ENCODE assay signal across 8 cellular contexts in the genomic region with DNA sequence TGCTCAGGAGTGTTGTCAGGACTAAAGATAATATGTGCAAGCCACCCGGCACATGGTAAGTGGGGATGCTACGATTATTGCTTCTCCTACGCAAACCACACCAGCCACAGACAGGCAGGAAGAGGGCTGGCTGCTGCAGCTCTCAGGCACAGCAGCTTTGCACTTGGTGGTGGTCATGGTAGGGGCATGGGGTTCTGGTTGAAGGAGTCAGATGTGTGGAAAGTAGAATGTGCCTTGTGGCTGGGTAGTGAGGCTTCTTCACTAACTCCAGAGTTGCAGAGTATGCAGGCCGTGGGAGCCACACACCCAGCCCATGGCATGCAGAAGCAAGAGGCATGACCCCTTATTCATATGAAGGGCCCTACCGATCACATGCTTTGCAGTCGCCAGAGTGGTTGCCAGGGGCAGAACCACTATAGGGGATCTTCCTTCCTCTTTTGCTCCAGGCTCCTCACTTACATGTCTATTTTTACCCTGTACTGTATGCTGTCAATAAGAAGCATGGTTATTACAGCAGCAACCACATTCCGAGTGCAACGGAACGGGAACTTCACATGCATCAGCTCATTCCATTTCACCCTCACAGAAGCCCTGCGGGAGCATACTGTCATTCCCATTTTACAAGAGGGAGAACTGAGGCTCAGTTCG.
DNase-seq lines count a peak whose midpoint lies in the region; ATAC-seq lines count a peak whose summit lies in the region.

No MANE protein-coding gene starts in this region.

- DNase-seq in SKM-1 treated with dmso at 0.1 percent for 144 hours (lab: John Stamatoyannopoulos, UW; ENCODE audit: unreplicated experiment) (peak; percentile 95), NCI-H345 (lab: John Stamatoyannopoulos, UW) (no peak), midbrain (lab: John Stamatoyannopoulos, UW) (no peak), putamen (ENCODE audit: low spot score) (no peak)
- DNase-seq in activated naive CD4-positive, alpha-beta T cell treated with Interleukin-2 at 50 U/mL for 16 hours, result peak; percentile 72
- peak; percentile 80 for DNase-seq in stimulated activated CD4-positive, alpha-beta T cell treated with anti-CD3 and anti-CD28 coated beads, Interleukin-1b, Interleukin-23, amount 100 ng/mL, for 48 hours

- ATAC-seq in GM19328 (IDR thresholded peaks at IDR 0.05; ENCODE audit: unreplicated experiment) (peak; percentile 44), HG03280 (IDR thresholded peaks at IDR 0.05; ENCODE audit: unreplicated experiment) (no peak)

Comparison
In these comparisons a context has a peak if more than half of its experiments do, and no peak if none do; other contexts are left out.
1. DNase-seq: peak in SKM-1 treated with dmso at 0.1 percent for 144 hours (single experiment), activated naive CD4-positive, alpha-beta T cell treated with Interleukin-2 at 50 U/mL for 16 hours (single experiment) and stimulated activated CD4-positive, alpha-beta T cell treated with anti-CD3 and anti-CD28 coated beads, Interleukin-1b, Interleukin-23, amount 100 ng/mL, for 48 hours (single experiment); none in NCI-H345 (single experiment), midbrain (single experiment) and putamen (single experiment).